Comparison of ENCODE assay signal across 15 cellular contexts in genomic region chr11:32438883-32439487, GRCh38. TPM values are rescaled to one million over a fixed set of nuclear protein-coding genes. Genes with fewer than 3 reads are reported as not detected.
A peak's percentile ranks its signal among the peaks of the same experiment; 100 is the strongest.
DNase-seq lines count a peak whose midpoint lies in the region; ATAC-seq, FAIRE-seq and TF ChIP-seq lines count a peak whose summit lies in the region.
"Had no signal": no experiment of that assay in that cellular context is flagged by ENCODE, and none has a peak within 500 bp of the region (broad histone marks: within the 10 kb centered on the region; RNA-seq: fewer than 3 reads in every experiment).

No MANE protein-coding gene starts in this region.

- no peak for FAIRE-seq in HepG2 (lab: Jason Lieb, UNC)

- H3K4me1 Mint-ChIP-seq in brain (peaks cover 33% of the 10 kb centered on the region), type B pancreatic cell (ENCODE audit: unreplicated experiment) (peaks cover 18% of the 10 kb centered on the region)
- H3K4me1 Mint-ChIP-seq in stimulated activated naive CD8-positive, alpha-beta T cell treated with anti-CD3 and anti-CD28 coated beads, Interleukin-15, amount 100 ng/mL, for 72 hours = peaks cover 53% of the 10 kb centered on the region

- ATAC-seq in HepG2 = peak; percentile 35
- ATAC-seq in stimulated activated naive CD8-positive, alpha-beta T cell treated with anti-CD3 and anti-CD28 coated beads, Interleukin-15, amount 100 ng/mL, for 72 hours = no peak
- no peak for ATAC-seq in GM21367 (IDR thresholded peaks at IDR 0.05; ENCODE audit: unreplicated experiment)
- no peak for ATAC-seq in HG03460 (IDR thresholded peaks at IDR 0.05; ENCODE audit: unreplicated experiment)

- H3K36me3 Mint-ChIP-seq in brain (no peaks in the 10 kb centered on the region), type B pancreatic cell (no peaks in the 10 kb centered on the region)
- H3K36me3 Mint-ChIP-seq: activated naive CD8-positive, alpha-beta T cell treated with anti-CD3 and anti-CD28 coated beads, Interleukin-2, amount 10 ng/mL, durations not matched to agents 7 days and 5 days had no signal

- TF ChIP-seq EP300 in HepG2 (IDR thresholded peaks at IDR 0.05; ENCODE audit: low read depth in 2 of 2, low read length in 2 of 2) (no peak), HepG2 (CRISPR knock-in tag; IDR thresholded peaks at IDR 0.05; ENCODE audit: borderline replicate concordance) (no peak)

- peak; percentile 13 for DNase-seq in activated CD4-positive, alpha-beta T cell treated with anti-CD3 and anti-CD28 coated beads for 48 hours
- DNase-seq in activated CD4-positive, alpha-beta T cell treated with anti-CD3 and anti-CD28 coated beads, Interleukin-2, amount 50 U/mL, for 1 hour = no peak
- DNase-seq in HepG2 (ENCODE audit: low spot score) (no peak), type B pancreatic cell (ENCODE audit: extremely low spot score, unreplicated experiment) (no peak)
- no peak for DNase-seq in stimulated activated naive CD8-positive, alpha-beta T cell treated with anti-CD3 and anti-CD28 coated beads, Interleukin-15, amount 100 ng/mL, for 72 hours
- DNase-seq: ACHN; activated naive CD8-positive, alpha-beta T cell treated with anti-CD3 and anti-CD28 coated beads, Interleukin-2, amount 10 ng/mL, durations not matched to agents 7 days and 5 days; cortex of kidney; DMS153; tibial artery had no signal

- H3K36me3 ChIP-seq in HepG2 (replicated peaks in 1 of 2; ENCODE audit: control insufficient read depth in 1 of 2, insufficient read depth in 2 of 2, low read length in 2 of 2) = no peaks in the 10 kb centered on the region
- H3K36me3 ChIP-seq: tibial artery had no signal

- no peak for TF ChIP-seq CTCF in brain (conservative IDR thresholded peaks at IDR 0.05)
- TF ChIP-seq CTCF in HepG2 (CRISPR knock-in tag; IDR thresholded peaks at IDR 0.05) = no peak
- TF ChIP-seq CTCF in type B pancreatic cell (conservative IDR thresholded peaks at IDR 0.05) = no peak

- CTCF ChIA-PET in HepG2 (lab: Yijun Ruan, JAX; ENCODE audit: low intra/inter-chr PET ratio, low total read pairs) = no interaction called here

- H3K79me2 ChIP-seq in HepG2 (ENCODE audit: insufficient read depth, low read length) = no peaks in the 10 kb centered on the region

- WGBS in HepG2 (ENCODE audit: low lambda C conversion rate) = 24% methylated on average over 28 of the region's 47 CpGs

- H3K27me3 ChIP-seq in HepG2 (ENCODE audit: control insufficient read depth in 1 of 2, insufficient read depth in 2 of 2, low read length in 2 of 2) = peaks cover 8 to 68% of the 10 kb centered on the region in 2 experiments

- peak overlapping the region in 1 of 5 experiments; percentile 54 for H3K27ac Mint-ChIP-seq in brain
- H3K27ac Mint-ChIP-seq in type B pancreatic cell = no peak overlapping the region
- no peak overlapping the region for H3K27ac Mint-ChIP-seq in stimulated activated naive CD8-positive, alpha-beta T cell treated with anti-CD3 and anti-CD28 coated beads, Interleukin-15, amount 100 ng/mL, for 72 hours

- H3K4me3 ChIP-seq in HepG2 (replicated peaks in 1 of 3; ENCODE audit: insufficient read depth in 1 of 3, low read depth in 2 of 3, low read length in 3 of 3) = no peak overlapping the region; a peak in 1 of 6 replicates
- H3K4me3 ChIP-seq: tibial artery had no signal

- H3K4me3 Mint-ChIP-seq in brain = peak overlapping the region in 3 of 5 experiments; percentile 77 to 78 (median 77)
- peak overlapping the region; percentile 34 for H3K4me3 Mint-ChIP-seq in type B pancreatic cell
- H3K4me3 Mint-ChIP-seq in stimulated activated naive CD8-positive, alpha-beta T cell treated with anti-CD3 and anti-CD28 coated beads, Interleukin-15, amount 100 ng/mL, for 72 hours = peak overlapping the region in 1 of 2 donors; percentile 67
- H3K4me3 Mint-ChIP-seq: T-helper 2 cell treated with Interferon-gamma antibody and Interleukin-4, amounts not matched to agents 5 μg/mL and 100 μg/mL, for 36 hours had no signal

- TF ChIP-seq RAD21 in HepG2 (CRISPR knock-in tag; IDR thresholded peaks at IDR 0.05) = no peak

- H3K4me1 ChIP-seq in HepG2 (ENCODE audit: insufficient read depth, low read length) = 0 out of 2 replicates have a peak, but pooled peaks cover 7% of the 10 kb centered on the region

- H3K4me2 ChIP-seq in HepG2 (ENCODE audit: low read depth, low read length) = no peak overlapping the region

- no peaks in the 10 kb centered on the region for H3K9me3 ChIP-seq in HepG2 (ENCODE audit: low read length)
- H3K9me3 ChIP-seq: tibial artery had no signal

- no peak overlapping the region for H2AFZ ChIP-seq in HepG2 (ENCODE audit: low read length)

- BruUV-seq in HepG2 (replicated peaks; lab: Mats Ljungman, UMichigan) = no TSS peak

- POLR2A ChIA-PET in HepG2 (lab: Yijun Ruan, JAX) = no interaction called here

- no peaks in the 10 kb centered on the region for H4K20me1 ChIP-seq in HepG2 (ENCODE audit: insufficient read depth, low read length)

- H3K27me3 Mint-ChIP-seq in brain = peaks cover 96% of the 10 kb centered on the region
- peaks cover 90% of the 10 kb centered on the region for H3K27me3 Mint-ChIP-seq in type B pancreatic cell
- peaks cover 82% of the 10 kb centered on the region for H3K27me3 Mint-ChIP-seq in stimulated activated naive CD8-positive, alpha-beta T cell treated with anti-CD3 and anti-CD28 coated beads, Interleukin-15, amount 100 ng/mL, for 72 hours

- no peak overlapping the region for H3K9ac ChIP-seq in HepG2 (ENCODE audit: insufficient read depth, low read depth, low read length)

- no peak for TF ChIP-seq POLR2A in HepG2 (IDR thresholded peaks at IDR 0.05; ENCODE audit: insufficient read depth in 1 of 2, low read depth in 2 of 2, low read length in 2 of 2)

- in situ Hi-C loops in HepG2 (cut with HindIII; ENCODE audit: extremely low pct_ligation_motif_present, low pct_unique_long_range_greater_than_20kb) = no loop called here

- H3K9me3 Mint-ChIP-seq in brain = peaks cover 0 to 12% (median 5%) of the 10 kb centered on the region in 5 experiments
- no peaks in the 10 kb centered on the region for H3K9me3 Mint-ChIP-seq in type B pancreatic cell
- no peaks in the 10 kb centered on the region for H3K9me3 Mint-ChIP-seq in stimulated activated naive CD8-positive, alpha-beta T cell treated with anti-CD3 and anti-CD28 coated beads, Interleukin-15, amount 100 ng/mL, for 72 hours
- H3K9me3 Mint-ChIP-seq: activated naive CD8-positive, alpha-beta T cell treated with anti-CD3 and anti-CD28 coated beads, Interleukin-2, amount 10 ng/mL, durations not matched to agents 7 days and 5 days; T-helper 2 cell treated with Interferon-gamma antibody and Interleukin-4, amounts not matched to agents 5 μg/mL and 100 μg/mL, for 36 hours had no signal

- no peak overlapping the region for H3K27ac ChIP-seq in HepG2 (ENCODE audit: extremely low read length, insufficient read depth, low read length)
- H3K27ac ChIP-seq: tibial artery had no signal

- intact Hi-C loops in HepG2 (cut with micrococcal nuclease; ENCODE audit: unreplicated experiment) = no loop called here

TF ChIP-seq in HepG2, 621 proteins besides CTCF, POLR2A, EP300 and RAD21 (continues in another document):
- no peak for TF ChIP-seq SATB2 (CRISPR knock-in tag; IDR thresholded peaks at IDR 0.05)
- no peak for TF ChIP-seq ZNF773 (CRISPR knock-in tag; IDR thresholded peaks at IDR 0.05; ENCODE audit: borderline replicate concordance)
- no peak for TF ChIP-seq ZNF33A (CRISPR knock-in tag; IDR thresholded peaks at IDR 0.05; ENCODE audit: borderline replicate concordance)
- TF ChIP-seq ZNF747 (CRISPR knock-in tag; IDR thresholded peaks at IDR 0.05; ENCODE audit: borderline replicate concordance) = no peak
- no peak for TF ChIP-seq GMEB2 (CRISPR knock-in tag; IDR thresholded peaks at IDR 0.05; ENCODE audit: low read depth)
- no peak for TF ChIP-seq ZFP36L2 (CRISPR knock-in tag; IDR thresholded peaks at IDR 0.05)
- TF ChIP-seq ZNF660 (CRISPR knock-in tag; IDR thresholded peaks at IDR 0.05; ENCODE audit: borderline replicate concordance, low read depth) = no peak

RNA-seq across cellular contexts. Expression of gene WT1, which starts 3.6 kb away (rescaled TPM):
- polyA plus RNA-seq in brain (ENCODE audit: insufficient read depth, low read depth, low replicate concordance) (not detected), HepG2 (2011; rRNA removed) (0.15 TPM in 1 of 2 replicates, not detected in the other)
- total RNA-seq in HepG2 (2016; rRNA removed; fragmentation: Illumina TruSeq; extraction: Trizol) (0.31 and 0.38 TPM in 2 replicates), type B pancreatic cell (ENCODE audit: low replicate concordance) (2.7 and 5.2 TPM in 2 replicates)
- 0.09 TPM in 1 of 2 replicates, not detected in the other for total RNA-seq in HepG2 (2016; cell fraction: cytosol; rRNA removed; fragmentation: Illumina TruSeq; extraction: Trizol; ENCODE audit: low read depth)
- total RNA-seq in HepG2 (2016; cell fraction: insoluble cytoplasmic fraction; rRNA removed; fragmentation: Illumina TruSeq; extraction: Trizol) = 0.19 and 0.24 TPM in 2 replicates
- 0.34 and 0.49 TPM in 2 replicates for total RNA-seq in HepG2 (2016; cell fraction: membrane; rRNA removed; fragmentation: Illumina TruSeq; extraction: Trizol)
- total RNA-seq in HepG2 (2016; cell fraction: nucleus; rRNA removed; fragmentation: Illumina TruSeq; extraction: Trizol) = 0.25 TPM in 1 of 2 replicates, not detected in the other
- polyA plus RNA-seq in HepG2 (2011; cell fraction: cytosol; rRNA removed) = 0.04 and 0.05 TPM in 2 replicates
- 0.09 TPM in 1 of 2 replicates, not detected in the other for polyA plus RNA-seq in HepG2 (2011; cell fraction: nucleus; rRNA removed)
- 0.21 TPM in 1 of 2 replicates, not detected in the other for polyA plus RNA-seq in HepG2 (2012)
- 0.06 and 0.08 TPM in 2 replicates for polyA plus RNA-seq in HepG2 (2016; cell fraction: cytosol; fragmentation: Illumina TruSeq; extraction: Trizol; ENCODE audit: low read depth)
- 0.33 and 0.79 TPM in 2 replicates for polyA plus RNA-seq in HepG2 (2016; cell fraction: insoluble cytoplasmic fraction; fragmentation: Illumina TruSeq; extraction: Trizol; ENCODE audit: low read depth)
- polyA plus RNA-seq in HepG2 (2016; cell fraction: membrane; fragmentation: Illumina TruSeq; extraction: Trizol; ENCODE audit: low read depth) = 0.15 and 0.21 TPM in 2 replicates
- polyA plus RNA-seq in HepG2 (2016; cell fraction: nucleus; fragmentation: Illumina TruSeq; extraction: Trizol; ENCODE audit: insufficient read depth, low read depth) = 0.42 and 0.65 TPM in 2 replicates
- 0.16 TPM in 1 of 2 replicates, not detected in the other for polyA minus RNA-seq in HepG2 (2011; rRNA and poly(A)+ RNA removed; ENCODE audit: low replicate concordance)
- polyA minus RNA-seq in HepG2 (2011; cell fraction: cytosol; rRNA and poly(A)+ RNA removed) = not detected in 2 replicates
- polyA minus RNA-seq in HepG2 (2011; cell fraction: nucleus; rRNA and poly(A)+ RNA removed) = not detected in 2 replicates
- total RNA-seq: activated naive CD8-positive, alpha-beta T cell treated with anti-CD3 and anti-CD28 coated beads, Interleukin-2, amount 10 ng/mL, durations not matched to agents 7 days and 5 days; lung microvascular endothelial cell had no signal
